12 cellular contexts compared by ENCODE assay signal in genomic region chr7:7795736-7796135, GRCh38.
A peak's percentile ranks its signal among the peaks of the same experiment; 100 is the strongest.
DNase-seq lines count a peak whose midpoint lies in the region; ATAC-seq and TF ChIP-seq lines count a peak whose summit lies in the region.
"Had no signal": no experiment of that assay in that cellular context is flagged by ENCODE, and none has a peak within 500 bp of the region (broad histone marks: within the 10 kb centered on the region; RNA-seq: fewer than 3 reads in every experiment).

No MANE protein-coding gene starts in this region.

- ATAC-seq in GM21786 (IDR thresholded peaks at IDR 0.05; ENCODE audit: unreplicated experiment) = no peak
- ATAC-seq: activated T-cell treated with anti-CD3 and anti-CD28 coated beads, Interleukin-2, amount 50 U/mL, for 4 hours; right cardiac atrium had no signal

- H4K8ac ChIP-seq in mesenchymal stem cell (ENCODE audit: low read length) = no peak overlapping the region

- no peak overlapping the region for H3K14ac ChIP-seq in mesenchymal stem cell (ENCODE audit: low read length in 2 of 2)

- peak overlapping the region in 1 of 2 experiments; percentile 57 for H2BK12ac ChIP-seq in mesenchymal stem cell (ENCODE audit: low read length in 2 of 2)

- no peak overlapping the region for H3K18ac ChIP-seq in mesenchymal stem cell (ENCODE audit: low read depth in 1 of 2, low read length in 2 of 2)

- no peak overlapping the region for H2AK5ac ChIP-seq in mesenchymal stem cell (ENCODE audit: low read length, severe bottlenecking)

- no peak overlapping the region for H3K4me2 ChIP-seq in mesenchymal stem cell (ENCODE audit: low read length, poor library complexity, severe bottlenecking)

- TF ChIP-seq CTCF in NB4 (IDR thresholded peaks at IDR 0.05; ENCODE audit: low read depth, low read length) = no peak
- no peak for TF ChIP-seq CTCF in brain microvascular endothelial cell (IDR thresholded peaks at IDR 0.05; ENCODE audit: low read depth, low read length, missing control alignments)
- no peak for TF ChIP-seq CTCF in GM20000 (IDR thresholded peaks at IDR 0.05; ENCODE audit: extremely low read depth, missing control alignments)

- peak overlapping the region; percentile 40 for H4K91ac ChIP-seq in mesenchymal stem cell (ENCODE audit: low read length)

- H2BK120ac ChIP-seq in mesenchymal stem cell (ENCODE audit: low read depth, low read length) = no peak overlapping the region

- H3K4ac ChIP-seq in mesenchymal stem cell (ENCODE audit: low read depth in 1 of 2, low read length in 2 of 2) = no peak overlapping the region

- H2AFZ ChIP-seq in mesenchymal stem cell (ENCODE audit: low read depth, low read length) = no peak overlapping the region

- H3K4me3 ChIP-seq in NB4 (ENCODE audit: low read depth, low read length) (no peak overlapping the region), brain microvascular endothelial cell (ENCODE audit: low read depth, low read length) (no peak overlapping the region), mesenchymal stem cell (ENCODE audit: insufficient read depth in 1 of 2, low read depth in 1 of 2, low read length in 2 of 2) (no peak overlapping the region)

- H3K79me1 ChIP-seq in mesenchymal stem cell (replicated peaks; ENCODE audit: low read length, poor library complexity, severe bottlenecking) = peaks cover 2% of the 10 kb centered on the region

- H3K27ac ChIP-seq in brain microvascular endothelial cell = peak overlapping the region; percentile 1
- H3K27ac ChIP-seq in mesenchymal stem cell (ENCODE audit: low read length, poor library complexity, severe bottlenecking) = peak overlapping the region; percentile 50

- WGBS in mesenchymal stem cell = no CpG with 5 or more reads among the region's 1 CpG

- no peak overlapping the region for H2BK5ac ChIP-seq in mesenchymal stem cell (ENCODE audit: low read depth, low read length, poor library complexity, severe bottlenecking)

- in situ Hi-C loops in brain microvascular endothelial cell (cut with HindIII; ENCODE audit: low pct_ligation_motif_present, low sequenced_read_pairs) = no loop called here

- no peak for TF ChIP-seq POLR2A in NB4 (IDR thresholded peaks at IDR 0.05; ENCODE audit: extremely low read depth, insufficient read length)

- H3K23ac ChIP-seq in mesenchymal stem cell (ENCODE audit: low read length in 2 of 2) = no peak overlapping the region

- H3K27me3 ChIP-seq in brain microvascular endothelial cell (replicated peaks) (no peaks in the 10 kb centered on the region), mesenchymal stem cell (ENCODE audit: control insufficient read depth in 1 of 2, insufficient read depth in 1 of 2, low read length in 2 of 2) (no peaks in the 10 kb centered on the region)

- H2BK15ac ChIP-seq in mesenchymal stem cell (ENCODE audit: low read depth, poor library complexity, severe bottlenecking) = no peak overlapping the region

- H3K4me1 ChIP-seq in mesenchymal stem cell (ENCODE audit: control insufficient read depth, insufficient read depth, low read depth, low read length) = peaks cover 2% of the 10 kb centered on the region

- H3K9me3 ChIP-seq in mesenchymal stem cell (ENCODE audit: control insufficient read depth, low read length) = no peaks in the 10 kb centered on the region

- H3K9ac ChIP-seq in mesenchymal stem cell (ENCODE audit: low read length) = no peak overlapping the region

- H3K36me3 ChIP-seq in brain microvascular endothelial cell (replicated peaks) = no peaks in the 10 kb centered on the region
- no peaks in the 10 kb centered on the region for H3K36me3 ChIP-seq in mesenchymal stem cell (ENCODE audit: control insufficient read depth in 1 of 2, insufficient read depth in 2 of 2, low read depth in 1 of 2, low read length in 2 of 2)

- DNase-seq in ELF-1 (ENCODE audit: low read depth, low spot score) = peak; percentile 60
- DNase-seq in NB4 (ENCODE audit: low read depth) = peak; percentile 43
- DNase-seq in brain microvascular endothelial cell = peak; percentile 73
- DNase-seq in mesenchymal stem cell = peak; percentile 92
- DNase-seq in activated gamma-delta T cell (lab: John Stamatoyannopoulos, UW) = no peak
- no peak for DNase-seq in GM20000 (ENCODE audit: low spot score)
- no peak for DNase-seq in SKM-1 treated with dmso at 0.1 percent for 144 hours (lab: John Stamatoyannopoulos, UW; ENCODE audit: unreplicated experiment)
- DNase-seq: activated T-cell treated with anti-CD3 and anti-CD28 coated beads, Interleukin-2, amount 50 U/mL, for 4 hours; midbrain; NCI-H82; right cardiac atrium had no signal

Comparison
In these comparisons a context has a peak if more than half of its experiments do, and no peak if none do; other contexts are left out.
1. DNase-seq: peak in ELF-1 (single experiment), NB4 (single experiment), brain microvascular endothelial cell (single experiment) and mesenchymal stem cell (single experiment); none in activated gamma-delta T cell (single experiment), GM20000 (single experiment) and SKM-1 treated with dmso at 0.1 percent for 144 hours (single experiment).